8 cellular contexts compared by ENCODE assay signal in genomic region chr5:36744041-36744677, GRCh38.
DNase-seq lines count a peak whose midpoint lies in the region; ATAC-seq, FAIRE-seq and TF ChIP-seq lines count a peak whose summit lies in the region.

No MANE protein-coding gene starts in this region.

- FAIRE-seq in astrocyte (lab: Jason Lieb, UNC) = no peak

- H3K27ac ChIP-seq in HUES48 (ENCODE audit: low read depth, low read length) = peak overlapping the region; percentile 85
- no peak overlapping the region for H3K27ac ChIP-seq in astrocyte (ENCODE audit: low read depth, low read length)
- peak overlapping the region; percentile 78 for H3K27ac ChIP-seq in lower lobe of right lung

- H3K27me3 ChIP-seq in HUES48 (ENCODE audit: control insufficient read depth, insufficient read depth, low read length) (peaks cover 15% of the 10 kb centered on the region), astrocyte (ENCODE audit: insufficient read depth, low read length) (peaks cover 18% of the 10 kb centered on the region), lower lobe of right lung (ENCODE audit: low read depth) (no peaks in the 10 kb centered on the region)

- H3K4me3 ChIP-seq in HUES48 (ENCODE audit: low read depth, low read length) (peak overlapping the region; percentile 79), astrocyte (ENCODE audit: insufficient read depth, low read depth, low read length) (peak overlapping the region; percentile 59), lower lobe of right lung (peak overlapping the region; percentile 73)

- peaks cover 13% of the 10 kb centered on the region for H3K4me1 Mint-ChIP-seq in activated naive CD4-positive, alpha-beta T cell treated with anti-CD3 and anti-CD28 coated beads, Interleukin-2, amount 50 U/mL, for 24 hours
- peaks cover 1% of the 10 kb centered on the region for H3K4me1 Mint-ChIP-seq in astrocyte (ENCODE audit: low read depth, unreplicated experiment)

- no peak for DNase-seq in activated naive CD4-positive, alpha-beta T cell treated with Interleukin-2 at 50 U/mL for 16 hours
- no peak for DNase-seq in astrocyte (ENCODE audit: low read depth)
- DNase-seq in lower lobe of right lung = no peak
- no peak for DNase-seq in HCEC 1CT
- DNase-seq in NCI-H2171 treated with DMSO at 0.1 percent for 48 hours (lab: John Stamatoyannopoulos, UW) = no peak
- no peak for DNase-seq in NCI-H187 (lab: John Stamatoyannopoulos, UW)

- H3K27ac Mint-ChIP-seq in activated naive CD4-positive, alpha-beta T cell treated with anti-CD3 and anti-CD28 coated beads, Interleukin-2, amount 50 U/mL, for 24 hours = no peak overlapping the region
- no peak overlapping the region for H3K27ac Mint-ChIP-seq in astrocyte (ENCODE audit: unreplicated experiment)

- H3K36me3 ChIP-seq in HUES48 (ENCODE audit: control insufficient read depth, insufficient read depth, low read length) (no peaks in the 10 kb centered on the region), astrocyte (ENCODE audit: insufficient read depth, low read length) (no peaks in the 10 kb centered on the region), lower lobe of right lung (no peaks in the 10 kb centered on the region)

- H3K4me1 ChIP-seq in HUES48 (ENCODE audit: control insufficient read depth, insufficient read depth, low read length) = peaks cover 27% of the 10 kb centered on the region
- H3K4me1 ChIP-seq in astrocyte (ENCODE audit: insufficient read depth, low read length) = peaks cover 20% of the 10 kb centered on the region
- H3K4me1 ChIP-seq in lower lobe of right lung = peaks cover 43% of the 10 kb centered on the region

- H3K79me2 ChIP-seq in astrocyte (ENCODE audit: insufficient read depth, low read length) = no peaks in the 10 kb centered on the region

- H3K9me3 Mint-ChIP-seq in activated naive CD4-positive, alpha-beta T cell treated with anti-CD3 and anti-CD28 coated beads, Interleukin-2, amount 50 U/mL, for 24 hours = no peaks in the 10 kb centered on the region
- H3K9me3 Mint-ChIP-seq in astrocyte (ENCODE audit: unreplicated experiment) = no peaks in the 10 kb centered on the region

- H3K4me3 Mint-ChIP-seq in activated naive CD4-positive, alpha-beta T cell treated with anti-CD3 and anti-CD28 coated beads, Interleukin-2, amount 50 U/mL, for 24 hours = peak overlapping the region; percentile 89
- peak overlapping the region; percentile 86 for H3K4me3 Mint-ChIP-seq in astrocyte (ENCODE audit: unreplicated experiment)

- no peaks in the 10 kb centered on the region for H3K36me3 Mint-ChIP-seq in activated naive CD4-positive, alpha-beta T cell treated with anti-CD3 and anti-CD28 coated beads, Interleukin-2, amount 50 U/mL, for 24 hours
- no peaks in the 10 kb centered on the region for H3K36me3 Mint-ChIP-seq in astrocyte (ENCODE audit: low read depth, unreplicated experiment)

- no peaks in the 10 kb centered on the region for H4K20me1 ChIP-seq in astrocyte (ENCODE audit: insufficient read depth, low read length)

- no peaks in the 10 kb centered on the region for H3K9me3 ChIP-seq in HUES48 (ENCODE audit: control insufficient read depth, insufficient read depth, low read length)
- H3K9me3 ChIP-seq in astrocyte (ENCODE audit: insufficient read depth, low read depth, low read length) = no peaks in the 10 kb centered on the region
- no peaks in the 10 kb centered on the region for H3K9me3 ChIP-seq in lower lobe of right lung

- H2AFZ ChIP-seq in astrocyte (ENCODE audit: low read depth, low read length) = peak overlapping the region; percentile 57

- ATAC-seq in lower lobe of right lung = peak in 1 of 2 donors; percentile 14

- H3K9ac ChIP-seq in HUES48 (ENCODE audit: low read depth, low read length) (peak overlapping the region; percentile 2; the same call in 1 of the 2 replicates), astrocyte (ENCODE audit: low read length) (peak overlapping the region; percentile 27)

- intact Hi-C loops in lower lobe of right lung (cut with DNase I) = loop anchor here (5.0 kb wide), 1 partner anchor 128 kb away; no protein-coding TSS in a partner anchor

- peak overlapping the region; percentile 84 for H3K4me2 ChIP-seq in astrocyte (ENCODE audit: low read length)

- peaks cover 29% of the 10 kb centered on the region for H3K27me3 Mint-ChIP-seq in activated naive CD4-positive, alpha-beta T cell treated with anti-CD3 and anti-CD28 coated beads, Interleukin-2, amount 50 U/mL, for 24 hours
- H3K27me3 Mint-ChIP-seq in astrocyte (ENCODE audit: low read depth, unreplicated experiment) = peaks cover 35% of the 10 kb centered on the region

- TF ChIP-seq CTCF in astrocyte (IDR thresholded peaks at IDR 0.05; ENCODE audit: insufficient read depth, low read depth, low read length) (no peak), lower lobe of right lung (IDR thresholded peaks at IDR 0.05) (no peak)
